Comparison of ENCODE assay signal across 9 cellular contexts in genomic region chr16:69917739-69918138, GRCh38. TPM values are rescaled to one million over a fixed set of nuclear protein-coding genes. Genes with fewer than 3 reads are reported as not detected.
DNase-seq lines count a peak whose midpoint lies in the region; ATAC-seq and TF ChIP-seq lines count a peak whose summit lies in the region.
"Had no signal": no experiment of that assay in that cellular context is flagged by ENCODE, and none has a peak within 500 bp of the region (broad histone marks: within the 10 kb centered on the region; RNA-seq: fewer than 3 reads in every experiment).

No MANE protein-coding gene starts in this region.

- dilution Hi-C loops in mammary epithelial cell (cut with HindIII; ENCODE audit: low sequenced_read_pairs) = no loop called here

- no peaks in the 10 kb centered on the region for H3K27me3 ChIP-seq in mammary epithelial cell (ENCODE audit: insufficient read depth, low read length)

- 5% methylated on average over 15 of the region's 20 CpGs for WGBS in mammary epithelial cell (ENCODE audit: low coverage, missing lambda C conversion rate)

- peak overlapping the region; percentile 83 for H3K4me2 ChIP-seq in mammary epithelial cell (ENCODE audit: insufficient read depth, low read depth, low read length)

- H3K9me3 Mint-ChIP-seq in activated T-cell treated with anti-CD3 and anti-CD28 coated beads, Interleukin-2, amount 50 U/mL, for 24 hours = no peaks in the 10 kb centered on the region
- H3K9me3 Mint-ChIP-seq: activated CD4-positive, alpha-beta T cell treated with anti-CD3 and anti-CD28 coated beads, Interleukin-2, amount 10 ng/mL, durations not matched to agents 24 days and 14 days had no signal

- in situ Hi-C loops in mammary epithelial cell (cut with MboI; ENCODE audit: low sequenced_read_pairs in 2 of 2) = no loop called here

- peaks cover 44% of the 10 kb centered on the region for H3K36me3 Mint-ChIP-seq in activated T-cell treated with anti-CD3 and anti-CD28 coated beads, Interleukin-2, amount 50 U/mL, for 24 hours (ENCODE audit: low read depth)

- no peaks in the 10 kb centered on the region for H3K36me3 ChIP-seq in mammary epithelial cell (ENCODE audit: insufficient read depth, low read length)

- peaks cover 16% of the 10 kb centered on the region for H3K4me1 ChIP-seq in mammary epithelial cell (ENCODE audit: insufficient read depth, low read length)

- ATAC-seq in HG02798 (IDR thresholded peaks at IDR 0.05; ENCODE audit: poor library complexity, unreplicated experiment) = no peak

- no peaks in the 10 kb centered on the region for H4K20me1 ChIP-seq in mammary epithelial cell (ENCODE audit: insufficient read depth, low read length)

- no peaks in the 10 kb centered on the region for H3K79me2 ChIP-seq in mammary epithelial cell (ENCODE audit: insufficient read depth, low read length)

- no peak overlapping the region for H3K4me3 Mint-ChIP-seq in activated T-cell treated with anti-CD3 and anti-CD28 coated beads, Interleukin-2, amount 50 U/mL, for 24 hours
- H3K4me3 Mint-ChIP-seq: activated CD4-positive, alpha-beta T cell treated with anti-CD3 and anti-CD28 coated beads, Interleukin-2, amount 10 ng/mL, durations not matched to agents 24 days and 14 days had no signal

- H3K9ac ChIP-seq in mammary epithelial cell (ENCODE audit: insufficient read depth, low read length) = peak overlapping the region; percentile 65

- no peaks in the 10 kb centered on the region for H3K27me3 Mint-ChIP-seq in activated T-cell treated with anti-CD3 and anti-CD28 coated beads, Interleukin-2, amount 50 U/mL, for 24 hours
- H3K27me3 Mint-ChIP-seq: activated CD4-positive, alpha-beta T cell treated with anti-CD3 and anti-CD28 coated beads, Interleukin-2, amount 10 ng/mL, durations not matched to agents 24 days and 14 days had no signal

- CTCF ChIA-PET in mammary epithelial cell (lab: Charles Lee; ENCODE audit: low non-redundant PET) = interaction anchor here (1.0 kb wide), 1 partner anchor 13 kb away, joined by 4 read pairs; no protein-coding TSS in a partner anchor

- no peak overlapping the region for H3K27ac Mint-ChIP-seq in activated T-cell treated with anti-CD3 and anti-CD28 coated beads, Interleukin-2, amount 50 U/mL, for 24 hours
- H3K27ac Mint-ChIP-seq: activated CD4-positive, alpha-beta T cell treated with anti-CD3 and anti-CD28 coated beads, Interleukin-2, amount 10 ng/mL, durations not matched to agents 24 days and 14 days had no signal

- no peaks in the 10 kb centered on the region for H3K9me3 ChIP-seq in mammary epithelial cell (replicated peaks; ENCODE audit: insufficient read depth, low read length)

- DNase-seq in HFF-Myc (ENCODE audit: extremely low read depth, low read depth) (peak; percentile 81), mammary epithelial cell (peak; percentile 89), iPS-NIHi7 (ENCODE audit: extremely low spot score) (peak; percentile 78), COR-L47 (lab: John Stamatoyannopoulos, UW) (no peak), GOT3 (lab: John Stamatoyannopoulos, UW) (no peak)
- no peak for DNase-seq in activated T-cell treated with anti-CD3 and anti-CD28 coated beads, Interleukin-2, amount 50 U/mL, for 24 hours
- DNase-seq: activated CD4-positive, alpha-beta T cell treated with anti-CD3 and anti-CD28 coated beads, Interleukin-2, amount 10 ng/mL, durations not matched to agents 24 days and 14 days had no signal

- H3K27ac ChIP-seq in mammary epithelial cell (ENCODE audit: insufficient read depth, low read depth, low read length) (peak overlapping the region; percentile 83), temporal lobe (ENCODE audit: low read depth, low read length) (peak overlapping the region; percentile 46)

- BruUV-seq in mammary epithelial cell (replicated peaks; lab: Mats Ljungman, UMichigan) = no TSS peak

- intact Hi-C loops in mammary epithelial cell (cut with micrococcal nuclease) = no loop called here

- peak overlapping the region; percentile 77 for H2AFZ ChIP-seq in mammary epithelial cell (ENCODE audit: low read depth, low read length)

- TF ChIP-seq CTCF in HFF-Myc (IDR thresholded peaks at IDR 0.05; ENCODE audit: low read depth, low read length, missing control alignments) (no peak), mammary epithelial cell (conservative IDR thresholded peaks at IDR 0.05 in 1 of 2, IDR thresholded peaks at IDR 0.05 in 1 of 2; ENCODE audit: extremely low read depth in 1 of 2, insufficient read depth in 1 of 2, low read depth in 1 of 2, low read length in 2 of 2) (no peak)

- H3K4me1 Mint-ChIP-seq in activated T-cell treated with anti-CD3 and anti-CD28 coated beads, Interleukin-2, amount 50 U/mL, for 24 hours (ENCODE audit: low read depth) = no peaks in the 10 kb centered on the region
- H3K4me1 Mint-ChIP-seq: activated CD4-positive, alpha-beta T cell treated with anti-CD3 and anti-CD28 coated beads, Interleukin-2, amount 10 ng/mL, durations not matched to agents 24 days and 14 days had no signal

- H3K4me3 ChIP-seq in HFF-Myc (replicated peaks; ENCODE audit: low read depth, low read length) = no peak overlapping the region
- peak overlapping the region; percentile 32 to 42 (median 36) for H3K4me3 ChIP-seq in mammary epithelial cell (replicated peaks in 1 of 3; ENCODE audit: insufficient read depth in 1 of 3, low read depth in 2 of 3, low read length in 3 of 3)

RNA-seq across cellular contexts. Expression of gene CLEC18A, which starts 33.4 kb away (rescaled TPM):
- total RNA-seq in mammary epithelial cell (1 to 10 TPM in 1 of 2 donors, under 1 TPM in 1; 0.45 to 1.0 TPM), temporal lobe (0.74 TPM)
- 0.07 TPM for polyA plus RNA-seq in mammary epithelial cell
- not detected for polyA minus RNA-seq in mammary epithelial cell

Comparison
In these comparisons a context has a peak if more than half of its experiments do, and no peak if none do; other contexts are left out.
1. DNase-seq: peak in HFF-Myc (single experiment), mammary epithelial cell (single experiment) and iPS-NIHi7 (single experiment); none in activated T-cell treated with anti-CD3 and anti-CD28 coated beads, Interleukin-2, amount 50 U/mL, for 24 hours (single experiment), COR-L47 (single experiment) and GOT3 (single experiment).